15 cellular contexts compared by ENCODE assay signal in the genomic region with DNA sequence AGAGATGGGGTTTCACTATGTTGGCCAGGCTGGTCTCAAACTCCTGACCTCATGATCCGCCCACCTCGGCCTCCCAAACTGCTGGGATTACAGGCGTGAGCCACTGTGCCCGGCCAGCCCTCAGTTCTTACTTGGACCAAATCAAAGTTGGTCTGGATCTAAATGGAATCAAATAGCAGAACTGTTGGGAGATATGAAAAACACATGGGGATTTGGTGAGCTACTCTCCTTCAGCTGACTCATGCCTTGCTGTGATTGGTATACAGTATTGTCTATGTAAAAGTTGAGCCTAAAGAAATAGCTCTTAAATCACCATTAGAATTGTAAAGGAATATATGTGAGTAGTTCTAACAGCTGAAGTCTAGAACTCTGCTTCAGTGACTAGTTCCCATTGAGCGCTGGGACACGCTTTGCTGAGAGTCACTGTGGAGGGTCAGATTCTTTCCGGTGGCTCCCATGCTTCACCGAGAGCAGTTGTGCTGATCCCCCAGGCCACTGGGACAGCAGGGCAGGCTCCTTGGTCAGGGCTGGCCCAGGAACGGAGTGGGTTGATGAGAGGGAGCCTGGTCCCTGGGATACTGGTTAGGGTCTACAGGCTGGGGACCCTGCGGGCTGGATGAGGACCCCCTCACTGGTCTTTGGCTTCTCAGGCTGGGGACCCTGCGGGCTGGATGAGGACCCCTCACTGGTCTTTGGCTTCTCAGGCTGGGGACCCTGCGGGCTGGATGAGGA. TPM values are rescaled to one million over a fixed set of nuclear protein-coding genes. Genes with fewer than 3 reads are reported as not detected.
DNase-seq lines count a peak whose midpoint lies in the region; ATAC-seq and TF ChIP-seq lines count a peak whose summit lies in the region.
"Had no signal": no experiment of that assay in that cellular context is flagged by ENCODE, and none has a peak within 500 bp of the region (broad histone marks: within the 10 kb centered on the region; RNA-seq: fewer than 3 reads in every experiment).

No MANE protein-coding gene starts in this region.

- DNase-seq in SK-N-SH = no peak
- DNase-seq in SJCRH30 = peak; percentile 38 to 57
- peak; percentile 67 for DNase-seq in fibroblast of the aortic adventitia (ENCODE audit: low read depth)
- peak; percentile 47 to 61 for DNase-seq in thyroid gland
- no peak for DNase-seq in T-helper 2 cell
- DNase-seq: activated CD4-positive, alpha-beta T cell treated with anti-CD3 and anti-CD28 coated beads, Interleukin-2, amount 10 ng/mL, durations not matched to agents 24 days and 14 days; activated T-cell treated with anti-CD3 and anti-CD28 coated beads for 4 hours; left ventricle myocardium inferior; NCI-H2107; SHP77 had no signal

- no peak overlapping the region for H3K27ac ChIP-seq in SK-N-SH (ENCODE audit: low read depth in 2 of 2, low read length in 1 of 2)
- peak overlapping the region; percentile 26 for H3K27ac ChIP-seq in SJCRH30
- no peak overlapping the region for H3K27ac ChIP-seq in thyroid gland
- H3K27ac ChIP-seq: epithelial cell of prostate, left ventricle myocardium inferior, suprapubic skin had no signal

- H3K36me3 ChIP-seq in SK-N-SH (replicated peaks in 1 of 2; ENCODE audit: control insufficient read depth in 1 of 2, insufficient read depth in 2 of 2, low read length in 1 of 2) = no peaks in the 10 kb centered on the region
- no peaks in the 10 kb centered on the region for H3K36me3 ChIP-seq in SJCRH30
- H3K36me3 ChIP-seq in thyroid gland = no peaks in the 10 kb centered on the region
- H3K36me3 ChIP-seq: left ventricle myocardium inferior, suprapubic skin had no signal

- H3K9me3 ChIP-seq in SK-N-SH = no peaks in the 10 kb centered on the region
- H3K9me3 ChIP-seq in SJCRH30 (replicated peaks) = no peaks in the 10 kb centered on the region
- H3K9me3 ChIP-seq in thyroid gland = no peaks in the 10 kb centered on the region
- H3K9me3 ChIP-seq: left ventricle myocardium inferior, suprapubic skin had no signal

- H3K9ac ChIP-seq in SK-N-SH = no peak overlapping the region

- H3K9me2 ChIP-seq in SK-N-SH = no peaks in the 10 kb centered on the region

- H3K4me1 ChIP-seq in SK-N-SH (ENCODE audit: control insufficient read depth in 1 of 2, insufficient read depth in 2 of 2, low read depth in 1 of 2, low read length in 1 of 2) = peaks cover 0 to 14% of the 10 kb centered on the region in 2 experiments; a peak in 1 of 4 replicates
- peaks cover 39% of the 10 kb centered on the region for H3K4me1 ChIP-seq in SJCRH30
- peaks cover 0 to 6% of the 10 kb centered on the region in 2 donors for H3K4me1 ChIP-seq in thyroid gland
- H3K4me1 ChIP-seq: suprapubic skin had no signal

- no peaks in the 10 kb centered on the region for H4K20me1 ChIP-seq in SK-N-SH (ENCODE audit: insufficient read depth)

- 98% methylated on average over 6 of the region's 12 CpGs for WGBS in SK-N-SH (ENCODE audit: low lambda C conversion rate)
- 84 to 86% methylated on average over 9 to 11 of the region's 12 CpGs for WGBS in thyroid gland, 2 donors

- H3K4me2 ChIP-seq in SK-N-SH = no peak overlapping the region

- H2AFZ ChIP-seq in SK-N-SH (ENCODE audit: low read depth) = no peak overlapping the region

- ATAC-seq in SK-N-SH treated with all-trans-retinoic acid at 6 μM for 48 hours (peak; percentile 75), GM19452 (IDR thresholded peaks at IDR 0.05; ENCODE audit: unreplicated experiment) (no peak), HG03439 (IDR thresholded peaks at IDR 0.05; ENCODE audit: unreplicated experiment) (no peak)

- H3K27me3 ChIP-seq in SK-N-SH (ENCODE audit: insufficient read depth) (no peaks in the 10 kb centered on the region), SJCRH30 (no peaks in the 10 kb centered on the region), thyroid gland (no peaks in the 10 kb centered on the region)
- H3K27me3 ChIP-seq: suprapubic skin had no signal

- POLR2A ChIA-PET in SK-N-SH (lab: Yijun Ruan, JAX) = no interaction called here

- no peak for TF ChIP-seq CTCF in SK-N-SH (IDR thresholded peaks at IDR 0.05)
- no peak for TF ChIP-seq CTCF in fibroblast of the aortic adventitia (IDR thresholded peaks at IDR 0.05; ENCODE audit: insufficient read depth, low read length)
- no peak for TF ChIP-seq CTCF in thyroid gland (IDR thresholded peaks at IDR 0.05)

- intact Hi-C loops in thyroid gland (cut with DNase I) = no loop called here

- no peak for TF ChIP-seq POLR2A in thyroid gland (IDR thresholded peaks at IDR 0.05)

- peaks cover 4% of the 10 kb centered on the region for H3F3A ChIP-seq in SK-N-SH (replicated peaks; ENCODE audit: insufficient read depth)

- peaks cover 41% of the 10 kb centered on the region for H3K79me2 ChIP-seq in SK-N-SH (ENCODE audit: insufficient read depth)

- no peak for TF ChIP-seq RAD21 in SK-N-SH (IDR thresholded peaks at IDR 0.05; ENCODE audit: low read length)

- H3K4me3 ChIP-seq in SK-N-SH (ENCODE audit: low read depth in 2 of 2, low read length in 1 of 2) (no peak overlapping the region), SJCRH30 (no peak overlapping the region), fibroblast of the aortic adventitia (ENCODE audit: low read depth, low read length) (no peak overlapping the region), thyroid gland (replicated peaks in 1 of 3) (no peak overlapping the region)
- H3K4me3 ChIP-seq: left ventricle myocardium inferior, suprapubic skin had no signal

- CTCF ChIA-PET in SK-N-SH (lab: Yijun Ruan, JAX) = interaction anchor here (1.3 kb wide), 1 partner anchor 8 kb away, joined by 3 read pairs; no protein-coding TSS in a partner anchor

- TF ChIP-seq EP300 in SK-N-SH (IDR thresholded peaks at IDR 0.05; ENCODE audit: borderline replicate concordance in 1 of 2, low read depth in 1 of 2, low read length in 1 of 2) = no peak

TF ChIP-seq in SK-N-SH treated with all-trans-retinoic acid at 6 μM for 48 hours, 23 proteins besides CTCF, POLR2A, EP300 and RAD21:
- TF ChIP-seq ZNF565 (CRISPR knock-in tag; conservative IDR thresholded peaks at IDR 0.05; ENCODE audit: low read depth) (no peak), ZFP3 (CRISPR knock-in tag; IDR thresholded peaks at IDR 0.05) (no peak), ZNF70 (CRISPR knock-in tag; IDR thresholded peaks at IDR 0.05) (no peak), TCF4 (CRISPR knock-in tag; IDR thresholded peaks at IDR 0.05; ENCODE audit: borderline replicate concordance) (no peak), ZC3H10 (CRISPR knock-in tag; IDR thresholded peaks at IDR 0.05) (no peak)
- TF ChIP-seq, protein P1, sequence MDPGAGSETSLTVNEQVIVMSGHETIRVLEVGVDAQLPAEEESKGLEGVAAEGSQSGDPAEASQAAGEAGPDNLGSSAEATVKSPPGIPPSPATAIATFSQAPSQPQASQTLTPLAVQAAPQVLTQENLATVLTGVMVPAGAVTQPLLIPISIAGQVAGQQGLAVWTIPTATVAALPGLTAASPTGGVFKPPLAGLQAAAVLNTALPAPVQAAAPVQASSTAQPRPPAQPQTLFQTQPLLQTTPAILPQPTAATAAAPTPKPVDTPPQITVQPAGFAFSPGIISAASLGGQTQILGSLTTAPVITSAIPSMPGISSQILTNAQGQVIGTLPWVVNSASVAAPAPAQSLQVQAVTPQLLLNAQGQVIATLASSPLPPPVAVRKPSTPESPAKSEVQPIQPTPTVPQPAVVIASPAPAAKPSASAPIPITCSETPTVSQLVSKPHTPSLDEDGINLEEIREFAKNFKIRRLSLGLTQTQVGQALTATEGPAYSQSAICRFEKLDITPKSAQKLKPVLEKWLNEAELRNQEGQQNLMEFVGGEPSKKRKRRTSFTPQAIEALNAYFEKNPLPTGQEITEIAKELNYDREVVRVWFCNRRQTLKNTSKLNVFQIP (CRISPR knock-in tag; IDR thresholded peaks at IDR 0.05; ENCODE audit: borderline replicate concordance, low read depth) = no peak
TF ChIP-seq in SK-N-SH treated with all-trans-retinoic acid at 6 μM for 48 hours: peak in this region for 0.

TF ChIP-seq in SK-N-SH, 30 proteins besides CTCF, POLR2A, EP300 and RAD21:
- TF ChIP-seq FOXM1 (IDR thresholded peaks at IDR 0.05; ENCODE audit: low read depth) (no peak), NRF1 (IDR thresholded peaks at IDR 0.05; ENCODE audit: low read depth, low read length) (no peak), TAF1 (IDR thresholded peaks at IDR 0.05; ENCODE audit: borderline replicate concordance, low read depth, low read length) (no peak), SMC3 (IDR thresholded peaks at IDR 0.05; ENCODE audit: low read depth, low read length) (no peak), CHD2 (IDR thresholded peaks at IDR 0.05; ENCODE audit: low read length, partially characterized antibody) (no peak), TCF12 (IDR thresholded peaks at IDR 0.05) (no peak), GABPA (IDR thresholded peaks at IDR 0.05; ENCODE audit: low read depth) (no peak), ELF1 (IDR thresholded peaks at IDR 0.05) (no peak)
- TF ChIP-seq, protein P2, sequence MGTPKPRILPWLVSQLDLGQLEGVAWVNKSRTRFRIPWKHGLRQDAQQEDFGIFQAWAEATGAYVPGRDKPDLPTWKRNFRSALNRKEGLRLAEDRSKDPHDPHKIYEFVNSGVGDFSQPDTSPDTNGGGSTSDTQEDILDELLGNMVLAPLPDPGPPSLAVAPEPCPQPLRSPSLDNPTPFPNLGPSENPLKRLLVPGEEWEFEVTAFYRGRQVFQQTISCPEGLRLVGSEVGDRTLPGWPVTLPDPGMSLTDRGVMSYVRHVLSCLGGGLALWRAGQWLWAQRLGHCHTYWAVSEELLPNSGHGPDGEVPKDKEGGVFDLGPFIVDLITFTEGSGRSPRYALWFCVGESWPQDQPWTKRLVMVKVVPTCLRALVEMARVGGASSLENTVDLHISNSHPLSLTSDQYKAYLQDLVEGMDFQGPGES (IDR thresholded peaks at IDR 0.05; ENCODE audit: low read depth, low read length) = no peak
- TF ChIP-seq, protein P3, sequence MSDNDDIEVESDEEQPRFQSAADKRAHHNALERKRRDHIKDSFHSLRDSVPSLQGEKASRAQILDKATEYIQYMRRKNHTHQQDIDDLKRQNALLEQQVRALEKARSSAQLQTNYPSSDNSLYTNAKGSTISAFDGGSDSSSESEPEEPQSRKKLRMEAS (IDR thresholded peaks at IDR 0.05; ENCODE audit: low read depth) = no peak

RNA-seq across cellular contexts. Expression of a gene that starts 14.0 kb away (rescaled TPM):
- polyA plus RNA-seq in SK-N-SH (2012; rRNA removed) = 17.8 and 21.7 TPM in 2 replicates
- polyA plus RNA-seq in SK-N-SH (2012; cell fraction: cytosol; rRNA removed) = 11.2 and 19.4 TPM in 2 replicates
- 18.7 and 20.5 TPM in 2 replicates for polyA plus RNA-seq in SK-N-SH (2012; cell fraction: nucleus; rRNA removed)
- total RNA-seq in SJCRH30 (2014; rRNA removed; shearing (Covaris generic)) = 37.1 and 41.6 TPM in 2 replicates
- total RNA-seq in fibroblast of the aortic adventitia (ENCODE audit: low replicate concordance) (11.2 and 12.7 TPM in 2 replicates), thyroid gland (10 to 100 TPM; 21.3 to 36.2 (median 24.0) TPM)

Comparison
In these comparisons a context has a peak if more than half of its experiments do, and no peak if none do; other contexts are left out.
1. DNase-seq: peak in SJCRH30 (2 of 2), fibroblast of the aortic adventitia (single experiment) and thyroid gland (2 of 2); none in SK-N-SH (single experiment) and T-helper 2 cell (0 of 5).